Comparison of ENCODE assay signal across 10 cellular contexts in the genomic region with DNA sequence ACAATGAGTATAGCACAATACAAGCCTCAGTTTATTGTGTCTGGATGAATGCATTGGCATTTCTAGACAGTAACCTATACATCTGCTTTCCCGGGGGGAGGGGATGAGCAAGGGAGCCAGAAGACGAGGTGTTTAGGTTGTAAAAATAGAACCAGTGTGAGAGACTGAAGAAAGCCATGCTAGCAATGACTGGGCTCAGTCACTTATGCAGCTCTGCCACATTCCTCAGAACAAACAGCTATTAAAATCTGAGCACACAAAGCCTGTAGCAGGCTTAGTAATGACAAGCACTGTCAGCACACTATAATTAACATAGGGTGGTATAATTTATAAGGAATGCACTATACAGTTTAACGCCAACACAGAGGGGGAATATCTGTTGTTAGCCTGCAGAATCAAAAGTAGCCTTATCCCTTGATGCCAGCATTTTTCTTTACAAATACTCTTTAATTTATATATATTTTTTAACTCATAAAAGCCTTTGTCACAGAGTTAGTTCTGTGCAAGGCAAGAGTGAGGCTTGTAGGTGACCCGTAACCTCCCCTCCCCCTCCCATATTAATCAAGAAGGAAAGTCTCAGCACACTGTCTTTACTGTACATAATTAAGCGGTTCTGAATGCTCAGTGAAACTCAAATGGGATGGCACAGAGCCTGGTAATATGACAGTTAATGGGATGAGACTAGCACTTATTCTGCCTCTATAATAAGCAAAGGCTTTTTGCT.
A peak's percentile ranks its signal among the peaks of the same experiment; 100 is the strongest.
DNase-seq lines count a peak whose midpoint lies in the region; ATAC-seq and TF ChIP-seq lines count a peak whose summit lies in the region.
"Had no signal": no experiment of that assay in that cellular context is flagged by ENCODE, and none has a peak within 500 bp of the region (broad histone marks: within the 10 kb centered on the region; RNA-seq: fewer than 3 reads in every experiment).

No MANE protein-coding gene starts in this region.

- no peak overlapping the region for H3K4me3 Mint-ChIP-seq in nephron
- H3K4me3 Mint-ChIP-seq in T-helper 2 cell treated with Interferon-gamma antibody and Interleukin-4, amounts not matched to agents 5 μg/mL and 100 μg/mL, for 36 hours: no peak overlapping the region
- H3K4me3 Mint-ChIP-seq: activated CD8-positive, alpha-beta T cell treated with anti-CD3 and anti-CD28 coated beads, Interleukin-2, amount 10 ng/mL, durations not matched to agents 7 days and 5 days had no signal

- H3K27me3 Mint-ChIP-seq in nephron (ENCODE audit: low read depth): no peaks in the 10 kb centered on the region
- no peaks in the 10 kb centered on the region for H3K27me3 Mint-ChIP-seq in T-helper 2 cell treated with Interferon-gamma antibody and Interleukin-4, amounts not matched to agents 5 μg/mL and 100 μg/mL, for 36 hours (ENCODE audit: low read depth)

- no peak for ATAC-seq in HG03342 (IDR thresholded peaks at IDR 0.05; ENCODE audit: unreplicated experiment)
- ATAC-seq: activated CD8-positive, alpha-beta T cell treated with anti-CD3 and anti-CD28 coated beads, Interleukin-2, amount 10 ng/mL, durations not matched to agents 7 days and 5 days had no signal

- DNase-seq in GM03348 (ENCODE audit: low spot score) (peak; percentile 31), NCI-H2081 treated with DMSO at 0.1 percent for 48 hours (lab: John Stamatoyannopoulos, UW) (peak; percentile 58), dorsolateral prefrontal cortex (no peak), NCI-H187 treated with DMSO at 0.1 percent for 48 hours (lab: John Stamatoyannopoulos, UW) (no peak)
- no peak for DNase-seq in T-helper 2 cell treated with Interferon-gamma antibody and Interleukin-4, amounts not matched to agents 5 μg/mL and 100 μg/mL, for 36 hours (ENCODE audit: low spot score)
- DNase-seq in effector CD8-positive, alpha-beta T cell (lab: John Stamatoyannopoulos, UW): no peak
- DNase-seq: activated CD8-positive, alpha-beta T cell treated with anti-CD3 and anti-CD28 coated beads, Interleukin-2, amount 10 ng/mL, durations not matched to agents 7 days and 5 days had no signal

- no peaks in the 10 kb centered on the region for H3K36me3 Mint-ChIP-seq in nephron (ENCODE audit: low read depth)
- H3K36me3 Mint-ChIP-seq in T-helper 2 cell treated with Interferon-gamma antibody and Interleukin-4, amounts not matched to agents 5 μg/mL and 100 μg/mL, for 36 hours (ENCODE audit: low read depth): no peaks in the 10 kb centered on the region

- TF ChIP-seq CTCF in dorsolateral prefrontal cortex (IDR thresholded peaks at IDR 0.05 in 54 of 56, conservative IDR thresholded peaks at IDR 0.05 in 2 of 56; ENCODE audit: low read depth in 1 of 56, partially characterized antibody in 56 of 56) (no peak), nephron (IDR thresholded peaks at IDR 0.05; ENCODE audit: unreplicated experiment in 3 of 3) (no peak)

- intact Hi-C loops in dorsolateral prefrontal cortex (cut with DNase I): loop anchor here in 1 of 2 donors (5.0 kb wide), 1 partner anchor 110 kb away; no protein-coding TSS in a partner anchor

- peak overlapping the region in 54 of 59 donors; percentile 5 to 90 (median 76) for H3K27ac ChIP-seq in dorsolateral prefrontal cortex
- H3K27ac ChIP-seq: epithelial cell of prostate had no signal

- peaks cover 59% of the 10 kb centered on the region for H3K4me1 Mint-ChIP-seq in nephron
- no peaks in the 10 kb centered on the region for H3K4me1 Mint-ChIP-seq in T-helper 2 cell treated with Interferon-gamma antibody and Interleukin-4, amounts not matched to agents 5 μg/mL and 100 μg/mL, for 36 hours (ENCODE audit: low read depth)

- H3K27me3 ChIP-seq in dorsolateral prefrontal cortex: no peaks in the 10 kb centered on the region

- H3K27ac Mint-ChIP-seq in nephron: peak overlapping the region; percentile 72 to 94 (median 79)
- no peak overlapping the region for H3K27ac Mint-ChIP-seq in T-helper 2 cell treated with Interferon-gamma antibody and Interleukin-4, amounts not matched to agents 5 μg/mL and 100 μg/mL, for 36 hours
- H3K27ac Mint-ChIP-seq: activated CD8-positive, alpha-beta T cell treated with anti-CD3 and anti-CD28 coated beads, Interleukin-2, amount 10 ng/mL, durations not matched to agents 7 days and 5 days had no signal

- H3K9me3 Mint-ChIP-seq in nephron: no peaks in the 10 kb centered on the region
- H3K9me3 Mint-ChIP-seq in T-helper 2 cell treated with Interferon-gamma antibody and Interleukin-4, amounts not matched to agents 5 μg/mL and 100 μg/mL, for 36 hours: no peaks in the 10 kb centered on the region

- peak overlapping the region in 1 of 59 donors; percentile 27 for H3K4me3 ChIP-seq in dorsolateral prefrontal cortex

Comparison
In these comparisons a context has a peak if more than half of its experiments do, and no peak if none do; other contexts are left out.
1. DNase-seq: peak in GM03348 (single experiment) and NCI-H2081 treated with DMSO at 0.1 percent for 48 hours (single experiment); none in dorsolateral prefrontal cortex (0 of 10), T-helper 2 cell treated with Interferon-gamma antibody and Interleukin-4, amounts not matched to agents 5 μg/mL and 100 μg/mL, for 36 hours (single experiment), effector CD8-positive, alpha-beta T cell (single experiment) and NCI-H187 treated with DMSO at 0.1 percent for 48 hours (single experiment).